1 cellular context compared by ENCODE assay signal in genomic region chr10:94088926-94089381, GRCh38.
TF ChIP-seq lines count a peak whose summit lies in the region.

No MANE protein-coding gene starts in this region.

TF ChIP-seq in HEK293, 187 proteins besides CTCF, POLR2A, EP300 and RAD21 (continued from another document):
- TF ChIP-seq ZNF580 (tag by site-specific recombination; IDR thresholded peaks at IDR 0.05), result peak; percentile 25; the same call in 1 of the 2 replicates
- TF ChIP-seq ZFP41 (tag by site-specific recombination; IDR thresholded peaks at IDR 0.05; ENCODE audit: borderline replicate concordance), result no peak
